In genomic region chr18:11902522-11903292, GRCh38 we compare ENCODE assay signal across 2 cellular contexts.
TF ChIP-seq lines count a peak whose summit lies in the region.

No MANE protein-coding gene starts in this region.

TF ChIP-seq in WTC11, 78 proteins besides CTCF, POLR2A, EP300 and RAD21:
- TF ChIP-seq USF1 (CRISPR knock-in tag; IDR thresholded peaks at IDR 0.05) (peak; percentile 34; the same call in 1 of the 2 replicates), E2F5 (CRISPR knock-in tag; IDR thresholded peaks at IDR 0.05) (no peak), ZNF423 (CRISPR knock-in tag; IDR thresholded peaks at IDR 0.05) (peak; percentile 3; the same call in 1 of the 2 replicates), NR3C1 (CRISPR knock-in tag; conservative IDR thresholded peaks at IDR 0.05; ENCODE audit: low read depth) (no peak), ZNF263 (CRISPR knock-in tag; IDR thresholded peaks at IDR 0.05; ENCODE audit: low read depth) (no peak), USF2 (CRISPR knock-in tag; IDR thresholded peaks at IDR 0.05) (peak; percentile 54), MAX (CRISPR knock-in tag; IDR thresholded peaks at IDR 0.05) (no peak; the same call in 1 of the 2 replicates), AFF4 (CRISPR knock-in tag; IDR thresholded peaks at IDR 0.05; ENCODE audit: borderline replicate concordance) (no peak), STAT6 (CRISPR knock-in tag; conservative IDR thresholded peaks at IDR 0.05; ENCODE audit: low read depth) (no peak), ZBTB43 (CRISPR knock-in tag; IDR thresholded peaks at IDR 0.05) (no peak)

TF ChIP-seq in HepG2, 621 proteins besides CTCF, POLR2A, EP300 and RAD21:
- TF ChIP-seq MYPOP (CRISPR knock-in tag; IDR thresholded peaks at IDR 0.05) (no peak), U2AF2 (IDR thresholded peaks at IDR 0.05; ENCODE audit: low read depth, low read length) (no peak), ZGPAT (CRISPR knock-in tag; IDR thresholded peaks at IDR 0.05) (no peak), ARHGAP35 (CRISPR knock-in tag; IDR thresholded peaks at IDR 0.05; ENCODE audit: borderline replicate concordance) (no peak), SP4 (CRISPR knock-in tag; IDR thresholded peaks at IDR 0.05) (no peak), PHB2 (IDR thresholded peaks at IDR 0.05; ENCODE audit: partially characterized antibody) (no peak), TFDP1 (CRISPR knock-in tag; IDR thresholded peaks at IDR 0.05; ENCODE audit: borderline replicate concordance) (no peak), FOXC1 (CRISPR knock-in tag; IDR thresholded peaks at IDR 0.05; ENCODE audit: borderline replicate concordance) (no peak), PHF8 (CRISPR knock-in tag; IDR thresholded peaks at IDR 0.05) (no peak), SRSF4 (IDR thresholded peaks at IDR 0.05; ENCODE audit: low read depth, low read length, poor library complexity, severe bottlenecking) (no peak), ZNF572 (CRISPR knock-in tag; IDR thresholded peaks at IDR 0.05) (no peak), ZKSCAN8 (CRISPR knock-in tag; IDR thresholded peaks at IDR 0.05; ENCODE audit: borderline replicate concordance) (no peak)
